36 cellular contexts compared by ENCODE assay signal in the genomic region with DNA sequence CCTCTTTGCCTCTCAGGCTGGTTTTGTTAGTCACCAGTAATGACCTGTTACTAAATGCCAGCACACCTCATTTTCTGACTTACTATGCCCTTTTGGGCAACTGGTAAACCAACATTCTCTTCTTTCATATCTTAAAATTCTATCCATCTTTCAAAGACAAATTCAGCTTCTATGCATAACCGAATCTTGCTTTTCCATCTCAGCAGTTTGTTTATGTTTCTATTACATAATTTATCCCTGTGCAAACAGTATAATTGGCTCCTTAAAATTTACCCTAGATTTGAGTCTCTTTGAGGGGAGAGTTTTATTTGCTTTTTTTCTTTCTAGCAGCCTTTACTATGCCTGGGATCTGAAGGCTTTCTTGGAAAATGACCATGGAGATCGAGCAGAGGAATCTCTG.
"Had no signal": no experiment of that assay in that cellular context is flagged by ENCODE, and none has a peak within 500 bp of the region (broad histone marks: within the 10 kb centered on the region; RNA-seq: fewer than 3 reads in every experiment).

No MANE protein-coding gene starts in this region.

- H3K27me3 Mint-ChIP-seq: activated naive CD8-positive, alpha-beta T cell treated with anti-CD3 and anti-CD28 coated beads, Interleukin-2, amount 50 U/mL, for 24 hours had no signal

- H3K4me3 ChIP-seq: adrenal gland, ascending aorta, body of pancreas, breast epithelium, cardiac muscle cell had no signal

- H3K9me3 ChIP-seq: adrenal gland, ascending aorta, body of pancreas, breast epithelium had no signal

- H3K4me1 ChIP-seq: ascending aorta, body of pancreas, breast epithelium had no signal

- DNase-seq: activated effector memory CD4-positive, alpha-beta T cell treated with anti-CD3 and anti-CD28 coated beads, Interleukin-2, amount 50 U/mL, for 16 hours; activated effector memory CD4-positive, alpha-beta T cell treated with Interleukin-2 at 50 U/mL for 16 hours; activated gamma-delta T cell; activated gamma-delta T cell treated with Interleukin-2 at 50 U/mL for 16 hours; activated naive CD4-positive, alpha-beta T cell; activated naive CD4-positive, alpha-beta T cell treated with anti-CD3 and anti-CD28 coated beads for 36 hours; activated naive CD4-positive, alpha-beta T cell treated with anti-CD3 and anti-CD28 coated beads, Interleukin-2, amount 10 ng/mL, durations not matched to agents 7 days and 5 days; activated naive CD4-positive, alpha-beta T cell treated with anti-CD3 and anti-CD28 coated beads, Interleukin-2, amount 50 U/mL, for 16 hours; activated naive CD4-positive, alpha-beta T cell treated with Interleukin-2 at 50 U/mL for 16 hours; activated naive CD8-positive, alpha-beta T cell treated with anti-CD3 and anti-CD28 coated beads for 36 hours; activated naive CD8-positive, alpha-beta T cell treated with anti-CD3 and anti-CD28 coated beads, Interleukin-2, amount 10 ng/mL, durations not matched to agents 7 days and 5 days; activated naive CD8-positive, alpha-beta T cell treated with anti-CD3 and anti-CD28 coated beads, Interleukin-2, amount 50 U/mL, for 24 hours; activated T-cell treated with anti-CD3 and anti-CD28 coated beads, Interleukin-2, amount 50 U/mL, for 24 hours; activated T-cell treated with anti-CD3 and anti-CD28 coated beads, Interleukin-2, amount 50 U/mL, for 4 hours; activated T-cell treated with anti-CD3 and anti-CD28 coated beads, Interleukin-2, amount 50 U/mL, for 48 hours; activated T-cell treated with anti-CD3 and anti-CD28 coated beads, Interleukin-2, amount 50 U/mL, for 72 hours; adrenal gland; amniotic stem cell; amygdala; anterior cingulate cortex; aorta; body of pancreas; brain microvascular endothelial cell; caudate nucleus; central memory CD4-positive, alpha-beta T cell; cerebellar nuclear complex had no signal

- H3K36me3 Mint-ChIP-seq: activated naive CD4-positive, alpha-beta T cell treated with anti-CD3 and anti-CD28 coated beads, Interleukin-2, amount 10 ng/mL, durations not matched to agents 7 days and 5 days; activated naive CD4-positive, alpha-beta T cell treated with anti-CD3 and anti-CD28 coated beads, Interleukin-2, amount 50 U/mL, for 72 hours; activated naive CD8-positive, alpha-beta T cell; activated naive CD8-positive, alpha-beta T cell treated with anti-CD3 and anti-CD28 coated beads for 36 hours; activated naive CD8-positive, alpha-beta T cell treated with anti-CD3 and anti-CD28 coated beads, Interleukin-2, amount 10 ng/mL, durations not matched to agents 7 days and 5 days; brain had no signal

- H3K4me3 Mint-ChIP-seq: activated naive CD4-positive, alpha-beta T cell treated with anti-CD3 and anti-CD28 coated beads for 36 hours; activated naive CD4-positive, alpha-beta T cell treated with anti-CD3 and anti-CD28 coated beads, Interleukin-2, amount 10 ng/mL, durations not matched to agents 7 days and 5 days; activated naive CD4-positive, alpha-beta T cell treated with anti-CD3 and anti-CD28 coated beads, Interleukin-2, amount 50 U/mL, for 24 hours; activated naive CD8-positive, alpha-beta T cell; activated naive CD8-positive, alpha-beta T cell treated with anti-CD3 and anti-CD28 coated beads for 36 hours; activated naive CD8-positive, alpha-beta T cell treated with anti-CD3 and anti-CD28 coated beads, Interleukin-2, amount 10 ng/mL, durations not matched to agents 7 days and 5 days; activated naive CD8-positive, alpha-beta T cell treated with anti-CD3 and anti-CD28 coated beads, Interleukin-2, amount 50 U/mL, for 24 hours; activated T-cell treated with anti-CD3 and anti-CD28 coated beads, Interleukin-2, amount 50 U/mL, for 24 hours; activated T-cell treated with anti-CD3 and anti-CD28 coated beads, Interleukin-2, amount 50 U/mL, for 4 hours; activated T-cell treated with anti-CD3 and anti-CD28 coated beads, Interleukin-2, amount 50 U/mL, for 72 hours; activated T-helper 1 cell treated with anti-CD3 and anti-CD28 coated beads, Interleukin-12 subunit alpha, Interleukin-12 subunit beta, Interleukin-2, Interleukin-4 antibody, amounts not matched to agents 30 ng/mL and 10 ng/mL and 1 ng/mL, durations not matched to agents 14 hours and 24 hours and 36 hours; brain; central memory CD8-positive, alpha-beta T cell had no signal

- H3K36me3 ChIP-seq: adrenal gland, ascending aorta, brain microvascular endothelial cell, breast epithelium, cardiac muscle cell had no signal

- H3K27ac Mint-ChIP-seq: activated naive CD4-positive, alpha-beta T cell treated with anti-CD3 and anti-CD28 coated beads for 36 hours; activated naive CD4-positive, alpha-beta T cell treated with anti-CD3 and anti-CD28 coated beads, Interleukin-2, amount 10 ng/mL, durations not matched to agents 7 days and 5 days; activated naive CD4-positive, alpha-beta T cell treated with anti-CD3 and anti-CD28 coated beads, Interleukin-2, amount 50 U/mL, for 24 hours; activated naive CD4-positive, alpha-beta T cell treated with anti-CD3 and anti-CD28 coated beads, Interleukin-2, amount 50 U/mL, for 72 hours; activated naive CD8-positive, alpha-beta T cell; activated naive CD8-positive, alpha-beta T cell treated with anti-CD3 and anti-CD28 coated beads for 36 hours; activated naive CD8-positive, alpha-beta T cell treated with anti-CD3 and anti-CD28 coated beads, Interleukin-2, amount 10 ng/mL, durations not matched to agents 7 days and 5 days; activated naive CD8-positive, alpha-beta T cell treated with anti-CD3 and anti-CD28 coated beads, Interleukin-2, amount 50 U/mL, for 24 hours; activated T-cell treated with anti-CD3 and anti-CD28 coated beads, Interleukin-2, amount 50 U/mL, for 24 hours; activated T-cell treated with anti-CD3 and anti-CD28 coated beads, Interleukin-2, amount 50 U/mL, for 72 hours; activated T-helper 1 cell treated with anti-CD3 and anti-CD28 coated beads, Interleukin-12 subunit alpha, Interleukin-12 subunit beta, Interleukin-2, Interleukin-4 antibody, amounts not matched to agents 30 ng/mL and 10 ng/mL and 1 ng/mL, durations not matched to agents 14 hours and 24 hours and 36 hours; activated T-helper 2 cell treated with anti-CD3 and anti-CD28 coated beads, Interferon-gamma antibody, Interleukin-2, Interleukin-4, amounts not matched to agents 10 μg/mL and 5 μg/mL and 100 μg/mL, durations not matched to agents 14 hours and 24 hours and 36 hours; brain had no signal

- H3K27me3 ChIP-seq: adrenal gland, ascending aorta, body of pancreas, brain microvascular endothelial cell, breast epithelium, cardiac muscle cell had no signal

- H3K4me1 Mint-ChIP-seq: activated naive CD4-positive, alpha-beta T cell treated with anti-CD3 and anti-CD28 coated beads, Interleukin-2, amount 10 ng/mL, durations not matched to agents 7 days and 5 days; activated naive CD4-positive, alpha-beta T cell treated with anti-CD3 and anti-CD28 coated beads, Interleukin-2, amount 50 U/mL, for 24 hours; activated naive CD8-positive, alpha-beta T cell treated with anti-CD3 and anti-CD28 coated beads for 36 hours; activated naive CD8-positive, alpha-beta T cell treated with anti-CD3 and anti-CD28 coated beads, Interleukin-2, amount 10 ng/mL, durations not matched to agents 7 days and 5 days; central memory CD8-positive, alpha-beta T cell had no signal

- H3K27ac ChIP-seq: adrenal gland, ascending aorta, body of pancreas, brain microvascular endothelial cell, breast epithelium, cardiac muscle cell had no signal

- H3K9me3 Mint-ChIP-seq: activated naive CD4-positive, alpha-beta T cell treated with anti-CD3 and anti-CD28 coated beads for 36 hours; activated naive CD4-positive, alpha-beta T cell treated with anti-CD3 and anti-CD28 coated beads, Interleukin-2, amount 10 ng/mL, durations not matched to agents 7 days and 5 days; activated naive CD8-positive, alpha-beta T cell treated with anti-CD3 and anti-CD28 coated beads for 36 hours; activated naive CD8-positive, alpha-beta T cell treated with anti-CD3 and anti-CD28 coated beads, Interleukin-2, amount 50 U/mL, for 24 hours; activated T-cell treated with anti-CD3 and anti-CD28 coated beads, Interleukin-2, amount 50 U/mL, for 24 hours; activated T-cell treated with anti-CD3 and anti-CD28 coated beads, Interleukin-2, amount 50 U/mL, for 4 hours; activated T-cell treated with anti-CD3 and anti-CD28 coated beads, Interleukin-2, amount 50 U/mL, for 72 hours; activated T-helper 1 cell treated with anti-CD3 and anti-CD28 coated beads, Interleukin-12 subunit alpha, Interleukin-12 subunit beta, Interleukin-2, Interleukin-4 antibody, amounts not matched to agents 30 ng/mL and 10 ng/mL and 1 ng/mL, durations not matched to agents 14 hours and 24 hours and 36 hours; activated T-helper 2 cell treated with anti-CD3 and anti-CD28 coated beads, Interferon-gamma antibody, Interleukin-2, Interleukin-4, amounts not matched to agents 10 μg/mL and 5 μg/mL and 100 μg/mL, durations not matched to agents 14 hours and 24 hours and 36 hours; central memory CD8-positive, alpha-beta T cell had no signal

- ATAC-seq: activated naive CD4-positive, alpha-beta T cell treated with anti-CD3 and anti-CD28 coated beads, Interleukin-2, amount 50 U/mL, for 72 hours; activated naive CD8-positive, alpha-beta T cell treated with anti-CD3 and anti-CD28 coated beads, Interleukin-2, amount 50 U/mL, for 24 hours; activated T-cell treated with anti-CD3 and anti-CD28 coated beads, Interleukin-2, amount 50 U/mL, for 4 hours; activated T-cell treated with anti-CD3 and anti-CD28 coated beads, Interleukin-2, amount 50 U/mL, for 72 hours; body of pancreas had no signal
